7 cellular contexts compared by ENCODE assay signal in genomic region chr4:153567627-153568026, GRCh38.
DNase-seq lines count a peak whose midpoint lies in the region; ATAC-seq and TF ChIP-seq lines count a peak whose summit lies in the region.
"Not testable (repeated sequence)": the region's sequence is repeated elsewhere in the genome, so short reads cannot be mapped to it uniquely, and the experiment has no call there.

No MANE protein-coding gene starts in this region.

- TF ChIP-seq CTCF in CD4-positive, alpha-beta T cell (IDR thresholded peaks at IDR 0.05); HCT116 (IDR thresholded peaks at IDR 0.05 in 2 of 3, conservative IDR thresholded peaks at IDR 0.05 in 1 of 3; ENCODE audit: borderline replicate concordance in 1 of 3, insufficient read depth in 1 of 3, low read depth in 2 of 3, low read length in 2 of 3); heart left ventricle (IDR thresholded peaks at IDR 0.05); gastrocnemius medialis (IDR thresholded peaks at IDR 0.05 in 4 of 5, conservative IDR thresholded peaks at IDR 0.05 in 1 of 5): not testable (repeated sequence)

- H3K27ac ChIP-seq in CD4-positive, alpha-beta T cell (ENCODE audit: low read depth, low read length); HCT116 (ENCODE audit: low read depth, low read length): not testable (repeated sequence)
- peak overlapping the region in 7 of 12 donors; percentile 48 to 73 (median 62) for H3K27ac ChIP-seq in heart left ventricle
- peak overlapping the region; percentile 83 to 94 (median 86) for H3K27ac ChIP-seq in gastrocnemius medialis

- H3K4me1 Mint-ChIP-seq in CD4-positive, alpha-beta T cell (ENCODE audit: low read depth) = peaks cover 73% of the 10 kb centered on the region
- H3K4me1 Mint-ChIP-seq in activated CD4-positive, alpha-beta T cell treated with anti-CD3 and anti-CD28 coated beads for 36 hours = peaks cover 77% of the 10 kb centered on the region
- peaks cover 81% of the 10 kb centered on the region for H3K4me1 Mint-ChIP-seq in activated naive CD4-positive, alpha-beta T cell treated with anti-CD3 and anti-CD28 coated beads, Interleukin-2, amount 50 U/mL, for 24 hours
- H3K4me1 Mint-ChIP-seq in memory B cell = peaks cover 39% of the 10 kb centered on the region

- not testable (repeated sequence) for H3K9me3 ChIP-seq in CD4-positive, alpha-beta T cell (ENCODE audit: control insufficient read depth, low read length); HCT116 (ENCODE audit: control insufficient read depth in 1 of 2, insufficient read depth in 1 of 2, low read depth in 1 of 2, low read length in 2 of 2); heart left ventricle; gastrocnemius medialis

- RAD21 ChIA-PET in HCT116 (lab: Charles Lee; ENCODE audit: low non-redundant PET in 1 of 2, low total read pairs in 2 of 2, uncharacterized antibody in 2 of 2, unreplicated experiment in 2 of 2) = not testable (repeated sequence)

- not testable (repeated sequence) for H3K27me3 ChIP-seq in CD4-positive, alpha-beta T cell (ENCODE audit: control insufficient read depth, insufficient read depth, low read length); HCT116 (ENCODE audit: insufficient read depth, low read length); heart left ventricle; gastrocnemius medialis

- WGBS in heart left ventricle, 4 donors = 91 to 97% (median 96%) methylated on average over 4 of the region's 4 CpGs

- not testable (repeated sequence) for H3K9ac ChIP-seq in HCT116 (ENCODE audit: low read length)

- not testable (repeated sequence) for BruUV-seq in HCT116 (replicated peaks; lab: Mats Ljungman, UMichigan)

- TF ChIP-seq RAD21 in HCT116 (IDR thresholded peaks at IDR 0.05; ENCODE audit: low read depth) = not testable (repeated sequence)

- not testable (repeated sequence) for H3K4me3 Mint-ChIP-seq in CD4-positive, alpha-beta T cell; activated CD4-positive, alpha-beta T cell treated with anti-CD3 and anti-CD28 coated beads for 36 hours; activated naive CD4-positive, alpha-beta T cell treated with anti-CD3 and anti-CD28 coated beads, Interleukin-2, amount 50 U/mL, for 24 hours; memory B cell

- not testable (repeated sequence) for H3K27me3 Mint-ChIP-seq in CD4-positive, alpha-beta T cell; activated CD4-positive, alpha-beta T cell treated with anti-CD3 and anti-CD28 coated beads for 36 hours; activated naive CD4-positive, alpha-beta T cell treated with anti-CD3 and anti-CD28 coated beads, Interleukin-2, amount 50 U/mL, for 24 hours; memory B cell

- not testable (repeated sequence) for H3K9me2 ChIP-seq in HCT116 (ENCODE audit: insufficient read depth)

- H3K36me3 ChIP-seq in HCT116 (ENCODE audit: control insufficient read depth in 1 of 2, insufficient read depth in 2 of 2, low read length in 2 of 2); gastrocnemius medialis: not testable (repeated sequence)
- H3K36me3 ChIP-seq in heart left ventricle = peaks cover 0 to 16% (median 0%) of the 10 kb centered on the region in 9 donors

- not testable (repeated sequence) for H4K20me1 ChIP-seq in HCT116 (ENCODE audit: insufficient read depth)

- not testable (repeated sequence) for TF ChIP-seq POLR2A in HCT116 (IDR thresholded peaks at IDR 0.05; ENCODE audit: borderline replicate concordance, extremely low read depth, insufficient read depth, insufficient read length); heart left ventricle (IDR thresholded peaks at IDR 0.05); gastrocnemius medialis (IDR thresholded peaks at IDR 0.05)

- H3K36me3 Mint-ChIP-seq in CD4-positive, alpha-beta T cell (ENCODE audit: low read depth) = peaks cover 87% of the 10 kb centered on the region
- H3K36me3 Mint-ChIP-seq in activated CD4-positive, alpha-beta T cell treated with anti-CD3 and anti-CD28 coated beads for 36 hours (ENCODE audit: low read depth) = peaks cover 43% of the 10 kb centered on the region
- H3K36me3 Mint-ChIP-seq in activated naive CD4-positive, alpha-beta T cell treated with anti-CD3 and anti-CD28 coated beads, Interleukin-2, amount 50 U/mL, for 24 hours = peaks cover 21% of the 10 kb centered on the region
- peaks cover 29% of the 10 kb centered on the region for H3K36me3 Mint-ChIP-seq in memory B cell

- not testable (repeated sequence) for H3K9me3 Mint-ChIP-seq in CD4-positive, alpha-beta T cell; activated CD4-positive, alpha-beta T cell treated with anti-CD3 and anti-CD28 coated beads for 36 hours (ENCODE audit: low read depth); activated naive CD4-positive, alpha-beta T cell treated with anti-CD3 and anti-CD28 coated beads, Interleukin-2, amount 50 U/mL, for 24 hours; memory B cell

- H3K4me1 ChIP-seq in HCT116 (ENCODE audit: control insufficient read depth in 1 of 2, insufficient read depth in 2 of 2, low read length in 2 of 2) = peaks cover 23 to 34% of the 10 kb centered on the region in 2 experiments
- H3K4me1 ChIP-seq in heart left ventricle = peaks cover 0 to 66% (median 27%) of the 10 kb centered on the region in 12 donors
- H3K4me1 ChIP-seq in gastrocnemius medialis = peaks cover 61 to 77% of the 10 kb centered on the region in 2 donors

- POLR2A ChIA-PET in CD4-positive, alpha-beta T cell (lab: Charles Lee) = interaction anchor here (0.7 to 1.6 kb wide), 7 partner anchors 27 to 705 kb away, joined by 3 to 4 read pairs (median 3); partner anchors contain the start of gene MND1
- POLR2A ChIA-PET in HCT116 (lab: Charles Lee) = not testable (repeated sequence)
- POLR2A ChIA-PET in activated CD4-positive, alpha-beta T cell treated with anti-CD3 and anti-CD28 coated beads for 36 hours (lab: Charles Lee) = interaction anchor here (1.3 kb wide), 1 partner anchor 10 kb away, joined by 3 read pairs; no protein-coding TSS in a partner anchor

- DNase-seq in CD4-positive, alpha-beta T cell; HCT116 (ENCODE audit: low read depth, low spot score); activated CD4-positive, alpha-beta T cell treated with anti-CD3 and anti-CD28 coated beads for 36 hours; heart left ventricle; memory B cell (ENCODE audit: low spot score in 2 of 2); gastrocnemius medialis: not testable (repeated sequence)

- not testable (repeated sequence) for H3K4me3 ChIP-seq in HCT116 (replicated peaks in 1 of 2; ENCODE audit: low read depth in 1 of 2, low read length in 2 of 2); heart left ventricle; gastrocnemius medialis

- not testable (repeated sequence) for H2AFZ ChIP-seq in HCT116 (ENCODE audit: low read depth, low read length, poor library complexity, severe bottlenecking)

- H3K27ac Mint-ChIP-seq in CD4-positive, alpha-beta T cell = peak overlapping the region; percentile 57
- H3K27ac Mint-ChIP-seq in activated CD4-positive, alpha-beta T cell treated with anti-CD3 and anti-CD28 coated beads for 36 hours = peak overlapping the region; percentile 67
- H3K27ac Mint-ChIP-seq in activated naive CD4-positive, alpha-beta T cell treated with anti-CD3 and anti-CD28 coated beads, Interleukin-2, amount 50 U/mL, for 24 hours = peak overlapping the region; percentile 91
- H3K27ac Mint-ChIP-seq in memory B cell = peak overlapping the region; percentile 91

- in situ Hi-C loops in gastrocnemius medialis (cut with MboI; ENCODE audit: low sequenced_read_pairs in 4 of 4) = not testable (repeated sequence)

- peak overlapping the region; percentile 44 for H3K4me2 ChIP-seq in HCT116 (ENCODE audit: low read length)

- not testable (repeated sequence) for H3K79me2 ChIP-seq in HCT116 (ENCODE audit: insufficient read depth, low read length)

- CTCF ChIA-PET in CD4-positive, alpha-beta T cell (lab: Charles Lee); HCT116 (lab: Charles Lee): not testable (repeated sequence)
- CTCF ChIA-PET in activated CD4-positive, alpha-beta T cell treated with anti-CD3 and anti-CD28 coated beads for 36 hours (lab: Charles Lee) = interaction anchor here (0.6 to 1.5 kb wide), 10 partner anchors 8 to 135 kb away, joined by 3 to 6 read pairs (median 3); no protein-coding TSS in a partner anchor

- ATAC-seq in CD4-positive, alpha-beta T cell (ENCODE audit: poor library complexity); activated CD4-positive, alpha-beta T cell treated with anti-CD3 and anti-CD28 coated beads for 36 hours; heart left ventricle; memory B cell (ENCODE audit: low read depth); gastrocnemius medialis: not testable (repeated sequence)
- ATAC-seq in HCT116 = peak; percentile 47

- intact Hi-C loops in CD4-positive, alpha-beta T cell (cut with DNase I, micrococcal nuclease) = loop anchor here in 1 of 2 experiments (5.0 kb wide), 1 partner anchor 40 kb away; no protein-coding TSS in a partner anchor
- intact Hi-C loops in HCT116 (cut with micrococcal nuclease); activated CD4-positive, alpha-beta T cell treated with anti-CD3 and anti-CD28 coated beads for 36 hours (cut with DNase I, micrococcal nuclease); gastrocnemius medialis (cut with DNase I; ENCODE audit: low total_unique reads): not testable (repeated sequence)
- intact Hi-C loops in heart left ventricle (cut with DNase I) = loop anchor here in 1 of 10 donors (10.0 kb wide), 1 partner anchor 83 kb away; no protein-coding TSS in a partner anchor
